In genomic region chr10:27744478-27745379, GRCh38 we compare ENCODE assay signal across 1 cellular context.
A peak's percentile ranks its signal among the peaks of the same experiment; 100 is the strongest.
TF ChIP-seq lines count a peak whose summit lies in the region.

No MANE protein-coding gene starts in this region.

TF ChIP-seq in WTC11, 78 proteins besides CTCF, POLR2A, EP300 and RAD21 (continued from another document):
- TF ChIP-seq, protein P1, sequence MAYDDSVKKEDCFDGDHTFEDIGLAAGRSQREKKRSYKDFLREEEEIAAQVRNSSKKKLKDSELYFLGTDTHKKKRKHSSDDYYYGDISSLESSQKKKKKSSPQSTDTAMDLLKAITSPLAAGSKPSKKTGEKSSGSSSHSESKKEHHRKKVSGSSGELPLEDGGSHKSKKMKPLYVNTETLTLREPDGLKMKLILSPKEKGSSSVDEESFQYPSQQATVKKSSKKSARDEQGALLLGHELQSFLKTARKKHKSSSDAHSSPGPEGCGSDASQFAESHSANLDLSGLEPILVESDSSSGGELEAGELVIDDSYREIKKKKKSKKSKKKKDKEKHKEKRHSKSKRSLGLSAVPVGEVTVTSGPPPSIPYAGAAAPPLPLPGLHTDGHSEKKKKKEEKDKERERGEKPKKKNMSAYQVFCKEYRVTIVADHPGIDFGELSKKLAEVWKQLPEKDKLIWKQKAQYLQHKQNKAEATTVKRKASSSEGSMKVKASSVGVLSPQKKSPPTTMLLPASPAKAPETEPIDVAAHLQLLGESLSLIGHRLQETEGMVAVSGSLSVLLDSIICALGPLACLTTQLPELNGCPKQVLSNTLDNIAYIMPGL (CRISPR knock-in tag; IDR thresholded peaks at IDR 0.05): peak; percentile 48; the same call in 1 of the 2 replicates
- TF ChIP-seq E2F4 (CRISPR knock-in tag; IDR thresholded peaks at IDR 0.05; ENCODE audit: borderline replicate concordance, low read depth): no peak
- TF ChIP-seq E2F5 (CRISPR knock-in tag; IDR thresholded peaks at IDR 0.05): no peak
- no peak for TF ChIP-seq TP53 (CRISPR knock-in tag; IDR thresholded peaks at IDR 0.05)
- no peak for TF ChIP-seq GRHL2 (CRISPR knock-in tag; IDR thresholded peaks at IDR 0.05; ENCODE audit: insufficient replicate concordance, severe bottlenecking)
- no peak for TF ChIP-seq TEAD4 (CRISPR knock-in tag; IDR thresholded peaks at IDR 0.05)
TF ChIP-seq in WTC11: peak in this region for 5.
